ENCODE assay signal across 19 cellular contexts in genomic region chr11:35990816-35991215, GRCh38. TPM values are rescaled to one million over a fixed set of nuclear protein-coding genes. Genes with fewer than 3 reads are reported as not detected.
DNase-seq lines count a peak whose midpoint lies in the region; ATAC-seq and TF ChIP-seq lines count a peak whose summit lies in the region.
"Had no signal": no experiment of that assay in that cellular context is flagged by ENCODE, and none has a peak within 500 bp of the region (broad histone marks: within the 10 kb centered on the region; RNA-seq: fewer than 3 reads in every experiment).

No MANE protein-coding gene starts in this region.

- H3K4me1 Mint-ChIP-seq in WTC11 (peaks cover 45% of the 10 kb centered on the region), nephron (peaks cover 48% of the 10 kb centered on the region)
- H3K4me1 Mint-ChIP-seq: B cell; CD4-positive, CD25-positive, alpha-beta regulatory T cell; CD8-positive, alpha-beta memory T cell had no signal

- no peak overlapping the region for H3K4me2 ChIP-seq in osteoblast (ENCODE audit: insufficient read depth, low read length)
- H3K4me2 ChIP-seq: BLaER1 had no signal

- no peaks in the 10 kb centered on the region for H3K9me3 ChIP-seq in osteoblast (ENCODE audit: low read depth, low read length)

- H3K27ac ChIP-seq in osteoblast (ENCODE audit: low read depth, low read length) = no peak overlapping the region
- H3K27ac ChIP-seq: BLaER1, C4-2B had no signal

- DNase-seq in NCI-H526 treated with DMSO at 0.1 percent for 48 hours (lab: John Stamatoyannopoulos, UW) (peak; percentile 52), WTC11 (ENCODE audit: low spot score) (no peak), osteoblast (ENCODE audit: insufficient read length, low spot score, missing footprints) (peak; percentile 38), NCI-H446 (lab: John Stamatoyannopoulos, UW) (no peak), NCI-H345 treated with DMSO at 0.1 percent for 48 hours (lab: John Stamatoyannopoulos, UW; ENCODE audit: unreplicated experiment) (no peak), NCI-H510A treated with DMSO at 0.1 percent for 48 hours (lab: John Stamatoyannopoulos, UW) (no peak), dermis blood vessel endothelial cell (no peak)
- DNase-seq: CD4-positive, CD25-positive, alpha-beta regulatory T cell; CD8-positive, alpha-beta memory T cell; DMS 273 treated with DMSO at 0.1 percent for 48 hours; DMS79; GDM1; H9 had no signal

- CTCF ChIA-PET in WTC11 (lab: Charles Lee) = interaction anchor here (1.2 to 2.2 kb wide), 3 partner anchors 66 to 169 kb away, joined by 3 to 8 read pairs (median 3); no protein-coding TSS in a partner anchor

- no peak for TF ChIP-seq CTCF in WTC11 (IDR thresholded peaks at IDR 0.05)
- no peak for TF ChIP-seq CTCF in nephron (IDR thresholded peaks at IDR 0.05; ENCODE audit: unreplicated experiment in 3 of 3)
- TF ChIP-seq CTCF in osteoblast (IDR thresholded peaks at IDR 0.05; ENCODE audit: extremely low read depth, low read depth, low read length) = no peak

- H3K27me3 ChIP-seq in osteoblast (ENCODE audit: insufficient read depth, low read length) = no peaks in the 10 kb centered on the region
- H3K27me3 ChIP-seq: BLaER1 had no signal

- H3K36me3 Mint-ChIP-seq in WTC11 (peaks cover 13% of the 10 kb centered on the region), nephron (ENCODE audit: low read depth) (peaks cover 48% of the 10 kb centered on the region)
- H3K36me3 Mint-ChIP-seq: CD4-positive, CD25-positive, alpha-beta regulatory T cell; CD8-positive, alpha-beta memory T cell had no signal

- no peak overlapping the region for H2AFZ ChIP-seq in osteoblast (ENCODE audit: low read length)
- H2AFZ ChIP-seq: GM23338 had no signal

- peaks cover 6% of the 10 kb centered on the region for H3K4me1 ChIP-seq in osteoblast (ENCODE audit: insufficient read depth, low read length)

- no peaks in the 10 kb centered on the region for H3K36me3 ChIP-seq in osteoblast (ENCODE audit: insufficient read depth, low read length)

- no peak overlapping the region for H3K4me3 ChIP-seq in osteoblast (ENCODE audit: insufficient read depth, low read length)
- H3K4me3 ChIP-seq: BLaER1, GM23338 had no signal

- peaks cover 5% of the 10 kb centered on the region for H4K20me1 ChIP-seq in osteoblast (ENCODE audit: insufficient read depth, low read length)

- H3K9me3 Mint-ChIP-seq in WTC11 (peaks cover 20% of the 10 kb centered on the region), nephron (peaks cover 41% of the 10 kb centered on the region)

- H3K27ac Mint-ChIP-seq in WTC11 (peak overlapping the region; percentile 25; the same call in 1 of the 2 replicates), nephron (peak overlapping the region; percentile 85 to 93 (median 89))
- H3K27ac Mint-ChIP-seq: B cell; CD4-positive, CD25-positive, alpha-beta regulatory T cell; CD8-positive, alpha-beta memory T cell; H9 had no signal

- no peak for ATAC-seq in WTC11
- ATAC-seq: GM23338, HCT116 had no signal

- H3K27me3 Mint-ChIP-seq in WTC11 (ENCODE audit: low read depth) (no peaks in the 10 kb centered on the region), nephron (ENCODE audit: low read depth) (no peaks in the 10 kb centered on the region)

- peaks cover 19% of the 10 kb centered on the region for H3K79me2 ChIP-seq in osteoblast (ENCODE audit: insufficient read depth, low read length)

- H3K4me3 Mint-ChIP-seq in WTC11 = no peak overlapping the region
- no peak overlapping the region for H3K4me3 Mint-ChIP-seq in nephron
- H3K4me3 Mint-ChIP-seq: B cell; CD4-positive, CD25-positive, alpha-beta regulatory T cell; CD8-positive, alpha-beta memory T cell; GM23338; H9 had no signal

- POLR2A ChIA-PET in WTC11 (lab: Charles Lee) = no interaction called here

TF ChIP-seq in WTC11, 78 proteins besides CTCF, POLR2A, EP300 and RAD21 (continues in another document):
- TF ChIP-seq FOXK1 (CRISPR knock-in tag; IDR thresholded peaks at IDR 0.05) = no peak
- no peak for TF ChIP-seq CDX4 (CRISPR knock-in tag; IDR thresholded peaks at IDR 0.05; ENCODE audit: borderline replicate concordance)
- no peak for TF ChIP-seq ETV6 (CRISPR knock-in tag; IDR thresholded peaks at IDR 0.05)
- TF ChIP-seq USF1 (CRISPR knock-in tag; IDR thresholded peaks at IDR 0.05) = no peak
- no peak for TF ChIP-seq E2F5 (CRISPR knock-in tag; IDR thresholded peaks at IDR 0.05)
- TF ChIP-seq ZMAT4 (CRISPR knock-in tag; IDR thresholded peaks at IDR 0.05) = no peak
- no peak for TF ChIP-seq ZBTB43 (CRISPR knock-in tag; IDR thresholded peaks at IDR 0.05)
- TF ChIP-seq CREB1 (CRISPR knock-in tag; IDR thresholded peaks at IDR 0.05) = no peak
- no peak for TF ChIP-seq ZNF532 (CRISPR knock-in tag; IDR thresholded peaks at IDR 0.05; ENCODE audit: borderline replicate concordance)
- TF ChIP-seq ZNF263 (CRISPR knock-in tag; IDR thresholded peaks at IDR 0.05; ENCODE audit: low read depth) = no peak
- TF ChIP-seq NFE2L1 (CRISPR knock-in tag; IDR thresholded peaks at IDR 0.05) = no peak
- TF ChIP-seq ATF3 (CRISPR knock-in tag; conservative IDR thresholded peaks at IDR 0.05) = no peak
- TF ChIP-seq TEAD1 (CRISPR knock-in tag; IDR thresholded peaks at IDR 0.05) = no peak
- no peak for TF ChIP-seq ZNF423 (CRISPR knock-in tag; IDR thresholded peaks at IDR 0.05)
- TF ChIP-seq TEAD4 (CRISPR knock-in tag; IDR thresholded peaks at IDR 0.05) = no peak

RNA-seq across cellular contexts. Expression of gene LDLRAD3, which starts 47.0 kb away (rescaled TPM):
- total RNA-seq in WTC11 (2021) (12.6 to 14.5 TPM (median 14.5 TPM) in 3 replicates), osteoblast (8.5 and 10.5 TPM in 2 replicates), dermis blood vessel endothelial cell (9.7 and 13.4 TPM in 2 replicates)
- total RNA-seq: B cell; CD4-positive, CD25-positive, alpha-beta regulatory T cell had no signal

Comparison
In these comparisons a context has a peak if more than half of its experiments do, and no peak if none do; other contexts are left out.
1. DNase-seq: peak in NCI-H526 treated with DMSO at 0.1 percent for 48 hours (single experiment) and osteoblast (single experiment); none in WTC11 (single experiment), NCI-H446 (0 of 2), NCI-H345 treated with DMSO at 0.1 percent for 48 hours (single experiment), NCI-H510A treated with DMSO at 0.1 percent for 48 hours (single experiment) and dermis blood vessel endothelial cell (single experiment).